In the genomic region with DNA sequence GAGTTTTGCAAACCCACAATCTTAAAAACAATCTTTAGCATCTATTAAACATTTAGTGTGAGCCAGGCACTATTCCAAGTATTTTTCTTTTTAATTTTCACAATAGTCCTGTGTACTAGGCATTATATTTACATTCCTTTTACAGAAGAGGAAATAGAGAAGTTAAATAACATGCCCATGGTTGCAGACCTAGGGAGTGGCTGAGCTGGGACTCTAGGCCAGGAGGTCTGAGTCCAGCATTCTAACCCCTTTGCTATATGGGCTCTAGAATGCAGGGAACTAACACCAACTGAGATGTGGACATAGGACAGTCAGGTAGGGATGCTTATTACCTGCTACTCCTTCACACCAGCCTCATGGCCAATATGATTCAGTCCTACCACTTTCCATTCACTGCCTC, we compare ENCODE assay signal across 9 cellular contexts.
"Had no signal": no experiment of that assay in that cellular context is flagged by ENCODE, and none has a peak within 500 bp of the region (broad histone marks: within the 10 kb centered on the region; RNA-seq: fewer than 3 reads in every experiment).

No MANE protein-coding gene starts in this region.

- H2AFZ ChIP-seq: GM23248 had no signal

- H3K4me1 ChIP-seq: HAP-1 had no signal

- H3K27ac ChIP-seq: GM23248, HL-60 had no signal

- DNase-seq: GM23248, GOT3, H7, HFFc6, IMR-90 had no signal

- H3K27ac Mint-ChIP-seq: HFFc6 had no signal

- H3K9ac ChIP-seq: GM23248 had no signal

- H3K36me3 ChIP-seq: HAP-1 had no signal

- H3K4me3 ChIP-seq: GM23248, HAP-1, K562 had no signal

- ATAC-seq: HCT116, K562 had no signal

- H3K9me3 ChIP-seq: HAP-1 had no signal

- H3K4me3 Mint-ChIP-seq: HFFc6 had no signal
